Comparison of ENCODE assay signal across 1 cellular context in genomic region chr17:48615212-48615962, GRCh38.
A peak's percentile ranks its signal among the peaks of the same experiment; 100 is the strongest.
TF ChIP-seq lines count a peak whose summit lies in the region.

HOXB8 (minus strand) TSS chr17:48615292; CDS start chr17:48614704, 588 bp downstream.

TF ChIP-seq in H1, 55 proteins besides CTCF, POLR2A, EP300 and RAD21:
- peak; percentile 42 for TF ChIP-seq RNF2 (IDR thresholded peaks at IDR 0.05; ENCODE audit: borderline replicate concordance, low read depth, low read length, missing control alignments, poor library complexity, severe bottlenecking)
- TF ChIP-seq CBX8 (IDR thresholded peaks at IDR 0.05; ENCODE audit: borderline replicate concordance, low read depth, low read length): peak; percentile 72
- no peak for TF ChIP-seq SP4 (IDR thresholded peaks at IDR 0.05; ENCODE audit: low read length)
